24 cellular contexts compared by ENCODE assay signal in genomic region chr11:29127456-29127855, GRCh38.
"Had no signal": no experiment of that assay in that cellular context is flagged by ENCODE, and none has a peak within 500 bp of the region (broad histone marks: within the 10 kb centered on the region; RNA-seq: fewer than 3 reads in every experiment).

No MANE protein-coding gene starts in this region.

- H3K27me3 ChIP-seq: esophagus squamous epithelium, heart left ventricle, right atrium auricular region, sigmoid colon had no signal

- H3K36me3 ChIP-seq: esophagus squamous epithelium, heart left ventricle, prostate gland, right atrium auricular region, sigmoid colon, thoracic aorta had no signal

- H3K9me3 Mint-ChIP-seq: nephron progenitor cell had no signal

- H2AFZ ChIP-seq: parathyroid adenoma had no signal

- H3K9me3 ChIP-seq: esophagus squamous epithelium, heart left ventricle, prostate gland, right atrium auricular region, sigmoid colon, thoracic aorta had no signal

- H3K4me3 Mint-ChIP-seq: dendritic cell treated with granulocyte-macrophage colony-stimulating factor and Interleukin-4, amounts not matched to agents 40 ng/mL and 50 ng/mL, for 4 days; effector memory CD8-positive, alpha-beta T cell; naive B cell; nephron progenitor cell; stimulated activated naive B cell treated with anti-CD40 and anti-IgM and Interleukin-4, amounts not matched to agents 10 μg/mL and 1 μg/mL and 100 μg/mL, for 72 hours; stimulated activated naive CD8-positive, alpha-beta T cell treated with anti-CD3 and anti-CD28 coated beads, Interleukin-15, amount 100 ng/mL, for 72 hours had no signal

- DNase-seq: effector memory CD8-positive, alpha-beta T cell; esophagus squamous epithelium; foreskin melanocyte; heart left ventricle; hippocampal formation; left cardiac atrium; left ventricle myocardium superior; mesenchymal stem cell; naive B cell; nephron progenitor cell; sigmoid colon; stimulated activated CD4-positive, alpha-beta T cell treated with anti-CD3 and anti-CD28 coated beads, Interleukin-2, amount 100 ng/mL, for 24 hours; stimulated activated CD4-positive, alpha-beta T cell treated with anti-CD3 and anti-CD28 coated beads, Interleukin-4, amount 100 ng/mL, for 4 hours; stimulated activated naive B cell treated with anti-CD40 and anti-IgM and Interleukin-4, amounts not matched to agents 10 μg/mL and 1 μg/mL and 100 μg/mL, for 72 hours; stimulated activated naive CD8-positive, alpha-beta T cell treated with anti-CD3 and anti-CD28 coated beads, Interleukin-15, amount 100 ng/mL, for 72 hours; trophoblast cell had no signal

- H3K79me2 ChIP-seq: parathyroid adenoma had no signal

- H3K4me1 Mint-ChIP-seq: naive B cell; stimulated activated naive B cell treated with anti-CD40 and anti-IgM and Interleukin-4, amounts not matched to agents 10 μg/mL and 1 μg/mL and 100 μg/mL, for 72 hours; stimulated activated naive CD8-positive, alpha-beta T cell treated with anti-CD3 and anti-CD28 coated beads, Interleukin-15, amount 100 ng/mL, for 72 hours had no signal

- H3K27me3 Mint-ChIP-seq: dendritic cell treated with granulocyte-macrophage colony-stimulating factor and Interleukin-4, amounts not matched to agents 40 ng/mL and 50 ng/mL, for 4 days; effector memory CD8-positive, alpha-beta T cell; naive B cell; stimulated activated naive B cell treated with anti-CD40 and anti-IgM and Interleukin-4, amounts not matched to agents 10 μg/mL and 1 μg/mL and 100 μg/mL, for 72 hours; stimulated activated naive CD8-positive, alpha-beta T cell treated with anti-CD3 and anti-CD28 coated beads, Interleukin-15, amount 100 ng/mL, for 72 hours had no signal

- H3K4me3 ChIP-seq: esophagus squamous epithelium, heart left ventricle, lung, prostate gland, right atrium auricular region, sigmoid colon, skin epidermis, thoracic aorta had no signal

- H3K27ac ChIP-seq: epithelial cell of prostate, esophagus squamous epithelium, heart left ventricle, parathyroid adenoma, prostate gland, right atrium auricular region, sigmoid colon, skin epidermis, thoracic aorta had no signal

- H3K36me3 Mint-ChIP-seq: naive B cell; stimulated activated naive B cell treated with anti-CD40 and anti-IgM and Interleukin-4, amounts not matched to agents 10 μg/mL and 1 μg/mL and 100 μg/mL, for 72 hours had no signal

- ATAC-seq: effector memory CD8-positive, alpha-beta T cell; heart left ventricle; left cardiac atrium; left ventricle myocardium superior; stimulated activated naive B cell treated with anti-CD40 and anti-IgM and Interleukin-4, amounts not matched to agents 10 μg/mL and 1 μg/mL and 100 μg/mL, for 72 hours; stimulated activated naive CD8-positive, alpha-beta T cell treated with anti-CD3 and anti-CD28 coated beads, Interleukin-15, amount 100 ng/mL, for 72 hours had no signal

- H3K4me1 ChIP-seq: esophagus squamous epithelium, heart left ventricle, parathyroid adenoma, prostate gland, right atrium auricular region, sigmoid colon had no signal

- H3K27ac Mint-ChIP-seq: dendritic cell treated with granulocyte-macrophage colony-stimulating factor and Interleukin-4, amounts not matched to agents 40 ng/mL and 50 ng/mL, for 4 days; effector memory CD8-positive, alpha-beta T cell; naive B cell; nephron progenitor cell; stimulated activated naive B cell treated with anti-CD40 and anti-IgM and Interleukin-4, amounts not matched to agents 10 μg/mL and 1 μg/mL and 100 μg/mL, for 72 hours; stimulated activated naive CD8-positive, alpha-beta T cell treated with anti-CD3 and anti-CD28 coated beads, Interleukin-15, amount 100 ng/mL, for 72 hours had no signal

- H3K9ac ChIP-seq: parathyroid adenoma had no signal
